Comparison of ENCODE assay signal across 14 cellular contexts in genomic region chr16:67116388-67117311, GRCh38. TPM values are rescaled to one million over a fixed set of nuclear protein-coding genes. Genes with fewer than 3 reads are reported as not detected.
A peak's percentile ranks its signal among the peaks of the same experiment; 100 is the strongest.
DNase-seq lines count a peak whose midpoint lies in the region; ATAC-seq, FAIRE-seq and TF ChIP-seq lines count a peak whose summit lies in the region.
"Had no signal": no experiment of that assay in that cellular context is flagged by ENCODE, and none has a peak within 500 bp of the region (broad histone marks: within the 10 kb centered on the region; RNA-seq: fewer than 3 reads in every experiment).

No MANE protein-coding gene starts in this region.

- H3K36me3 Mint-ChIP-seq in chondrocyte (ENCODE audit: low read depth), result peaks cover 4% of the 10 kb centered on the region

- TF ChIP-seq POLR2A in GM12891 (IDR thresholded peaks at IDR 0.05; ENCODE audit: low read depth, low read length), result no peak

- no peaks in the 10 kb centered on the region for H3K27me3 Mint-ChIP-seq in chondrocyte (ENCODE audit: low read depth)
- H3K27me3 Mint-ChIP-seq: activated naive CD4-positive, alpha-beta T cell treated with anti-CD3 and anti-CD28 coated beads, Interleukin-2, amount 50 U/mL, for 24 hours; central memory CD8-positive, alpha-beta T cell had no signal

- no peaks in the 10 kb centered on the region for H3K9me3 Mint-ChIP-seq in chondrocyte (ENCODE audit: low read depth)
- H3K9me3 Mint-ChIP-seq: activated naive CD4-positive, alpha-beta T cell treated with anti-CD3 and anti-CD28 coated beads, Interleukin-2, amount 50 U/mL, for 24 hours; central memory CD8-positive, alpha-beta T cell had no signal

- H3K4me3 Mint-ChIP-seq in chondrocyte (ENCODE audit: unreplicated experiment), result no peak overlapping the region
- H3K4me3 Mint-ChIP-seq: activated naive CD4-positive, alpha-beta T cell treated with anti-CD3 and anti-CD28 coated beads, Interleukin-2, amount 50 U/mL, for 24 hours; central memory CD8-positive, alpha-beta T cell had no signal

- H3K4me3 ChIP-seq in AG10803 (ENCODE audit: low read length), result no peak overlapping the region
- H3K4me3 ChIP-seq: lung, pancreas had no signal

- no peak for TF ChIP-seq CTCF in AG10803 (conservative IDR thresholded peaks at IDR 0.05; ENCODE audit: low read length)
- TF ChIP-seq CTCF in chondrocyte (IDR thresholded peaks at IDR 0.05), result no peak

- no peak for ATAC-seq in HG03521 (IDR thresholded peaks at IDR 0.05; ENCODE audit: unreplicated experiment)
- ATAC-seq in GM18520 (IDR thresholded peaks at IDR 0.05; ENCODE audit: unreplicated experiment), result no peak
- ATAC-seq: pancreas had no signal

- DNase-seq in AG10803 (ENCODE audit: low read depth) (peak; percentile 20), Kasumi-1 (lab: John Stamatoyannopoulos, UW) (peak; percentile 32 to 36), chondrocyte (ENCODE audit: low spot score) (no peak), midbrain (lab: John Stamatoyannopoulos, UW) (peak; percentile 55), GM12891 (ENCODE audit: insufficient read length, low spot score) (no peak), SW480 (ENCODE audit: low spot score) (no peak)
- DNase-seq: activated CD8-positive, alpha-beta memory T cell treated with anti-CD3 and anti-CD28 coated beads for 24 hours; NCI-H345; pancreas had no signal

- peaks cover 17% of the 10 kb centered on the region for H3K4me1 Mint-ChIP-seq in chondrocyte (ENCODE audit: low read depth)

- no peak for FAIRE-seq in GM12891 (lab: Jason Lieb, UNC)
- FAIRE-seq: pancreas had no signal

- peak overlapping the region; percentile 46 for H3K27ac Mint-ChIP-seq in chondrocyte (ENCODE audit: unreplicated experiment)
- H3K27ac Mint-ChIP-seq: activated naive CD4-positive, alpha-beta T cell treated with anti-CD3 and anti-CD28 coated beads, Interleukin-2, amount 50 U/mL, for 24 hours had no signal

TF ChIP-seq in GM12891, 5 proteins besides CTCF, POLR2A, EP300 and RAD21:
- no peak for TF ChIP-seq TAF1 (IDR thresholded peaks at IDR 0.05; ENCODE audit: low read depth, low read length)
- no peak for TF ChIP-seq PAX5 (IDR thresholded peaks at IDR 0.05; ENCODE audit: insufficient read depth, low read length, severe bottlenecking)
- no peak for TF ChIP-seq SPI1 (IDR thresholded peaks at IDR 0.05; ENCODE audit: low read depth, low read length)
- TF ChIP-seq POU2F2 (IDR thresholded peaks at IDR 0.05; ENCODE audit: low read depth, low read length), result no peak
- TF ChIP-seq POLR2AphosphoS5 (IDR thresholded peaks at IDR 0.05; ENCODE audit: low read depth, low read length), result no peak
TF ChIP-seq in GM12891: peak in this region for 0.

RNA-seq across cellular contexts. Expression of gene PHAF1, which starts 6.9 kb away (rescaled TPM):
- total RNA-seq in chondrocyte, result 14.0 to 18.2 TPM (median 14.9 TPM) in 3 replicates
- polyA plus RNA-seq in GM12891 (2012; ENCODE audit: low read depth, missing spikeins), result 5.9 TPM

RNA-seq across cellular contexts. Expression of gene B3GNT9, which starts 34.1 kb away (rescaled TPM):
- total RNA-seq in chondrocyte, result 39.9 to 64.4 TPM (median 41.4 TPM) in 3 replicates
- 3.2 TPM for polyA plus RNA-seq in GM12891 (2012; ENCODE audit: low read depth, missing spikeins)

RNA-seq across cellular contexts. Expression of gene TRADD, which starts 43.1 kb away (rescaled TPM):
- total RNA-seq in chondrocyte, result 16.6 to 20.0 TPM (median 19.1 TPM) in 3 replicates
- polyA plus RNA-seq in GM12891 (2012; ENCODE audit: low read depth, missing spikeins), result 17.2 TPM

RNA-seq across cellular contexts. Expression of gene FBXL8, which starts 43.1 kb away (rescaled TPM):
- 14.6 to 17.5 TPM (median 16.0 TPM) in 3 replicates for total RNA-seq in chondrocyte
- polyA plus RNA-seq in GM12891 (2012; ENCODE audit: low read depth, missing spikeins), result 6.3 TPM

RNA-seq across cellular contexts. Expression of gene HSF4, which starts 47.9 kb away (rescaled TPM):
- total RNA-seq in chondrocyte, result 11.6 to 19.0 TPM (median 15.7 TPM) in 3 replicates
- 13.0 TPM for polyA plus RNA-seq in GM12891 (2012; ENCODE audit: low read depth, missing spikeins)

Comparison
In these comparisons a context has a peak if more than half of its experiments do, and no peak if none do; other contexts are left out.
1. DNase-seq: peak in AG10803 (single experiment), Kasumi-1 (2 of 2) and midbrain (single experiment); none in chondrocyte (single experiment), GM12891 (single experiment) and SW480 (single experiment).